Comparison of ENCODE assay signal across 19 cellular contexts in genomic region chr17:2433696-2434095, GRCh38. TPM values are rescaled to one million over a fixed set of nuclear protein-coding genes. Genes with fewer than 3 reads are reported as not detected.
DNase-seq lines count a peak whose midpoint lies in the region; FAIRE-seq and TF ChIP-seq lines count a peak whose summit lies in the region.
"Had no signal": no experiment of that assay in that cellular context is flagged by ENCODE, and none has a peak within 500 bp of the region (broad histone marks: within the 10 kb centered on the region; RNA-seq: fewer than 3 reads in every experiment).

No MANE protein-coding gene starts in this region.

- H3K79me2 ChIP-seq in keratinocyte (ENCODE audit: control insufficient read depth, insufficient read depth, low read length): peaks cover 2% of the 10 kb centered on the region

- H3K27me3 ChIP-seq in keratinocyte (ENCODE audit: control insufficient read depth, extremely low read depth, insufficient read depth, low read length): no peaks in the 10 kb centered on the region
- H3K27me3 ChIP-seq: BE2C, esophagus squamous epithelium had no signal

- no peak overlapping the region for H3K4me2 ChIP-seq in keratinocyte (ENCODE audit: control insufficient read depth, extremely low read depth, insufficient read depth, low read depth, low read length)
- H3K4me2 ChIP-seq: PC-9 had no signal

- DNase-seq in Daoy (ENCODE audit: low read depth) (peak; percentile 24), HT1080 (ENCODE audit: low read depth) (peak; percentile 67), astrocyte of the spinal cord (ENCODE audit: low read depth, low spot score) (peak; percentile 55), keratinocyte (ENCODE audit: low read depth, low spot score) (peak; percentile 28), NCI-H345 (lab: John Stamatoyannopoulos, UW) (no peak), GM20000 (ENCODE audit: low spot score) (no peak), urothelium cell line (ENCODE audit: low spot score) (no peak), NOMO-1 treated with DMSO at 0.1 percent for 48 hours (lab: John Stamatoyannopoulos, UW; ENCODE audit: unreplicated experiment) (no peak)
- DNase-seq: BE2C, DND-41, esophagus squamous epithelium, hippocampal formation, naive B cell, NCI-H1092 treated with DMSO at 0.1 percent for 48 hours, NCI-H446 treated with DMSO at 0.1 percent for 48 hours, PC-9, SW 1271 had no signal

- TF ChIP-seq CTCF in astrocyte of the spinal cord (IDR thresholded peaks at IDR 0.05; ENCODE audit: low read depth, low read length): no peak
- no peak for TF ChIP-seq CTCF in keratinocyte (optimal IDR thresholded peaks at IDR 0.05 in 1 of 3, IDR thresholded peaks at IDR 0.05 in 1 of 3, conservative IDR thresholded peaks at IDR 0.05 in 1 of 3; ENCODE audit: extremely low read depth in 1 of 3, insufficient read depth in 2 of 3, low read length in 3 of 3)
- no peak for TF ChIP-seq CTCF in GM20000 (IDR thresholded peaks at IDR 0.05; ENCODE audit: extremely low read depth, missing control alignments)

- H3K4me3 ChIP-seq in astrocyte of the spinal cord (ENCODE audit: low read depth, low read length): no peak overlapping the region
- H3K4me3 ChIP-seq in keratinocyte (ENCODE audit: control insufficient read depth in 2 of 3, extremely low read depth in 1 of 3, insufficient read depth in 2 of 3, low read depth in 1 of 3, low read length in 3 of 3): no peak overlapping the region
- H3K4me3 ChIP-seq: coronary artery, esophagus squamous epithelium, PC-9, thoracic aorta had no signal

- H3K27ac ChIP-seq in keratinocyte (ENCODE audit: control insufficient read depth, insufficient read depth, low read length): no peak overlapping the region
- H3K27ac ChIP-seq: coronary artery, esophagus squamous epithelium, PC-9, thoracic aorta had no signal

- no peak overlapping the region for H2AFZ ChIP-seq in keratinocyte (ENCODE audit: control insufficient read depth, low read length)
- H2AFZ ChIP-seq: PC-9 had no signal

- no peaks in the 10 kb centered on the region for H3K9me3 ChIP-seq in keratinocyte (ENCODE audit: control insufficient read depth, low read depth, low read length)
- H3K9me3 ChIP-seq: BE2C, esophagus squamous epithelium, thoracic aorta had no signal

- H3K4me1 ChIP-seq in keratinocyte (ENCODE audit: control insufficient read depth, extremely low read depth, insufficient read depth, low read length): peaks cover 10% of the 10 kb centered on the region
- H3K4me1 ChIP-seq: BE2C, esophagus squamous epithelium had no signal

- peaks cover 9 to 26% of the 10 kb centered on the region in 2 experiments for H3K36me3 ChIP-seq in keratinocyte (ENCODE audit: control insufficient read depth in 2 of 2, extremely low read depth in 1 of 2, insufficient read depth in 2 of 2, low read length in 2 of 2)

- H3K9ac ChIP-seq in keratinocyte (ENCODE audit: control insufficient read depth, extremely low read depth, insufficient read depth, low read length): no peak overlapping the region

- FAIRE-seq in keratinocyte (lab: Jason Lieb, UNC) (peak; percentile 84), urothelium cell line (lab: Jason Lieb, UNC) (no peak)

- H3K9me1 ChIP-seq in keratinocyte (ENCODE audit: control insufficient read depth, extremely low read depth, insufficient read depth, low read length): no peaks in the 10 kb centered on the region

- in situ Hi-C loops in astrocyte of the spinal cord (cut with HindIII; ENCODE audit: low sequenced_read_pairs): no loop called here

- dilution Hi-C loops in keratinocyte (cut with MboI; ENCODE audit: extremely low pct_ligation_motif_present, low sequenced_read_pairs): no loop called here

- no peaks in the 10 kb centered on the region for H4K20me1 ChIP-seq in keratinocyte (ENCODE audit: control insufficient read depth, extremely low read depth, insufficient read depth, low read length)

RNA-seq across cellular contexts. Expression of gene MNT, which starts 32.8 kb away (rescaled TPM):
- total RNA-seq in Daoy (2014; rRNA removed; shearing (Covaris generic)): 1.2 and 1.7 TPM in 2 replicates
- total RNA-seq in HT1080 (2014; rRNA removed; shearing (Covaris generic)): 4.3 and 8.2 TPM in 2 replicates
- polyA plus RNA-seq in HT1080 (2015; cell fraction: cytosol; rRNA removed): 11.1 and 12.6 TPM in 2 replicates
- polyA plus RNA-seq in HT1080 (2015; cell fraction: nucleus; rRNA removed): 24.1 and 29.1 TPM in 2 replicates
- 2.0 to 3.6 TPM (median 2.3 TPM) in 3 replicates for polyA plus RNA-seq in keratinocyte
- 12.9 TPM for polyA plus RNA-seq in keratinocyte (2011; ENCODE audit: low read depth)
- polyA plus RNA-seq in keratinocyte (2011; cell fraction: cytosol; rRNA removed): 1.3 and 2.4 TPM in 2 replicates
- 12.2 and 20.7 TPM in 2 replicates for polyA plus RNA-seq in keratinocyte (2011; cell fraction: nucleus; rRNA removed)
- 10.4 and 16.5 TPM in 2 replicates for polyA plus RNA-seq in keratinocyte (2012; ENCODE audit: low replicate concordance)
- 3.8 to 8.5 TPM (median 4.9 TPM) in 3 replicates for polyA minus RNA-seq in keratinocyte
- polyA minus RNA-seq in keratinocyte (2011; cell fraction: cytosol; rRNA and poly(A)+ RNA removed): 10.0 TPM
- 7.6 and 10.6 TPM in 2 replicates for polyA minus RNA-seq in keratinocyte (2011; cell fraction: nucleus; rRNA and poly(A)+ RNA removed)

Comparison
In these comparisons a context has a peak if more than half of its experiments do, and no peak if none do; other contexts are left out.
1. DNase-seq: peak in Daoy (single experiment), HT1080 (single experiment), astrocyte of the spinal cord (single experiment) and keratinocyte (single experiment); none in NCI-H345 (single experiment), GM20000 (single experiment), urothelium cell line (single experiment) and NOMO-1 treated with DMSO at 0.1 percent for 48 hours (single experiment).